24 cellular contexts compared by ENCODE assay signal in genomic region chr16:81143921-81144471, GRCh38. TPM values are rescaled to one million over a fixed set of nuclear protein-coding genes. Genes with fewer than 3 reads are reported as not detected.
DNase-seq lines count a peak whose midpoint lies in the region; ATAC-seq, FAIRE-seq and TF ChIP-seq lines count a peak whose summit lies in the region.
"Had no signal": no experiment of that assay in that cellular context is flagged by ENCODE, and none has a peak within 500 bp of the region (broad histone marks: within the 10 kb centered on the region; RNA-seq: fewer than 3 reads in every experiment).

No MANE protein-coding gene starts in this region.

- H3K4me3 Mint-ChIP-seq in activated naive CD8-positive, alpha-beta T cell treated with anti-CD3 and anti-CD28 coated beads, Interleukin-2, amount 50 U/mL, for 24 hours = no peak overlapping the region
- no peak overlapping the region for H3K4me3 Mint-ChIP-seq in activated naive CD8-positive, alpha-beta T cell treated with anti-CD3 and anti-CD28 coated beads for 36 hours
- H3K4me3 Mint-ChIP-seq: activated CD8-positive, alpha-beta memory T cell treated with anti-CD3 and anti-CD28 coated beads, Interleukin-2, amount 10 ng/mL, durations not matched to agents 7 days and 5 days; activated naive CD8-positive, alpha-beta T cell; activated T-helper 1 cell treated with anti-CD3 and anti-CD28 coated beads, Interleukin-12 subunit alpha, Interleukin-12 subunit beta, Interleukin-2, Interleukin-4 antibody, amounts not matched to agents 30 ng/mL and 10 ng/mL and 1 ng/mL, durations not matched to agents 14 hours and 24 hours and 36 hours; naive thymus-derived CD8-positive, alpha-beta T cell had no signal

- H3K9me3 ChIP-seq in keratinocyte (ENCODE audit: control insufficient read depth, low read depth, low read length) = no peaks in the 10 kb centered on the region
- H3K9me3 ChIP-seq: BLaER1, esophagus muscularis mucosa, gastrocnemius medialis, transverse colon had no signal

- peak; percentile 42 for ATAC-seq in activated naive CD8-positive, alpha-beta T cell treated with anti-CD3 and anti-CD28 coated beads, Interleukin-2, amount 50 U/mL, for 24 hours
- no peak for ATAC-seq in HG03432 (IDR thresholded peaks at IDR 0.05; ENCODE audit: unreplicated experiment)
- no peak for ATAC-seq in GM21737 (IDR thresholded peaks at IDR 0.05; ENCODE audit: unreplicated experiment)
- ATAC-seq in GM21515 (IDR thresholded peaks at IDR 0.05; ENCODE audit: unreplicated experiment) = no peak
- ATAC-seq: activated CD8-positive, alpha-beta memory T cell treated with anti-CD3 and anti-CD28 coated beads, Interleukin-2, amount 10 ng/mL, durations not matched to agents 7 days and 5 days; gastrocnemius medialis; naive thymus-derived CD8-positive, alpha-beta T cell; right cardiac atrium; Right ventricle myocardium inferior had no signal

- H3K27ac ChIP-seq in keratinocyte (ENCODE audit: control insufficient read depth, insufficient read depth, low read length) = peak overlapping the region; percentile 85
- H3K27ac ChIP-seq: BLaER1, esophagus muscularis mucosa, gastrocnemius medialis, transverse colon had no signal

- no peaks in the 10 kb centered on the region for H3K9me1 ChIP-seq in keratinocyte (ENCODE audit: control insufficient read depth, extremely low read depth, insufficient read depth, low read length)

- H2AFZ ChIP-seq in keratinocyte (ENCODE audit: control insufficient read depth, low read length) = no peak overlapping the region

- FAIRE-seq in keratinocyte (lab: Jason Lieb, UNC) (peak; percentile 94), urothelium cell line (lab: Jason Lieb, UNC) (no peak)

- no peaks in the 10 kb centered on the region for H3K36me3 ChIP-seq in keratinocyte (ENCODE audit: control insufficient read depth in 2 of 2, extremely low read depth in 1 of 2, insufficient read depth in 2 of 2, low read length in 2 of 2)
- H3K36me3 ChIP-seq: BLaER1, esophagus muscularis mucosa, gastrocnemius medialis, transverse colon had no signal

- no peak for TF ChIP-seq CTCF in keratinocyte (optimal IDR thresholded peaks at IDR 0.05 in 1 of 3, IDR thresholded peaks at IDR 0.05 in 1 of 3, conservative IDR thresholded peaks at IDR 0.05 in 1 of 3; ENCODE audit: extremely low read depth in 1 of 3, insufficient read depth in 2 of 3, low read length in 3 of 3)

- no peak overlapping the region for H3K27ac Mint-ChIP-seq in activated naive CD8-positive, alpha-beta T cell treated with anti-CD3 and anti-CD28 coated beads, Interleukin-2, amount 50 U/mL, for 24 hours
- H3K27ac Mint-ChIP-seq in activated naive CD8-positive, alpha-beta T cell treated with anti-CD3 and anti-CD28 coated beads for 36 hours = no peak overlapping the region
- H3K27ac Mint-ChIP-seq: activated CD8-positive, alpha-beta memory T cell treated with anti-CD3 and anti-CD28 coated beads, Interleukin-2, amount 10 ng/mL, durations not matched to agents 7 days and 5 days; activated naive CD8-positive, alpha-beta T cell; activated T-helper 1 cell treated with anti-CD3 and anti-CD28 coated beads, Interleukin-12 subunit alpha, Interleukin-12 subunit beta, Interleukin-2, Interleukin-4 antibody, amounts not matched to agents 30 ng/mL and 10 ng/mL and 1 ng/mL, durations not matched to agents 14 hours and 24 hours and 36 hours had no signal

- H3K36me3 Mint-ChIP-seq in activated naive CD8-positive, alpha-beta T cell treated with anti-CD3 and anti-CD28 coated beads, Interleukin-2, amount 50 U/mL, for 24 hours (ENCODE audit: low read depth) = no peaks in the 10 kb centered on the region
- H3K36me3 Mint-ChIP-seq in activated naive CD8-positive, alpha-beta T cell treated with anti-CD3 and anti-CD28 coated beads for 36 hours = no peaks in the 10 kb centered on the region
- H3K36me3 Mint-ChIP-seq: activated CD8-positive, alpha-beta memory T cell treated with anti-CD3 and anti-CD28 coated beads, Interleukin-2, amount 10 ng/mL, durations not matched to agents 7 days and 5 days; activated naive CD8-positive, alpha-beta T cell; naive thymus-derived CD8-positive, alpha-beta T cell had no signal

- H3K4me1 ChIP-seq in keratinocyte (ENCODE audit: control insufficient read depth, extremely low read depth, insufficient read depth, low read length) = peaks cover 21% of the 10 kb centered on the region
- H3K4me1 ChIP-seq: BLaER1, esophagus muscularis mucosa, gastrocnemius medialis, transverse colon had no signal

- peaks cover 14% of the 10 kb centered on the region for H3K27me3 Mint-ChIP-seq in activated naive CD8-positive, alpha-beta T cell treated with anti-CD3 and anti-CD28 coated beads, Interleukin-2, amount 50 U/mL, for 24 hours
- peaks cover 7% of the 10 kb centered on the region for H3K27me3 Mint-ChIP-seq in activated naive CD8-positive, alpha-beta T cell treated with anti-CD3 and anti-CD28 coated beads for 36 hours

- H3K27me3 ChIP-seq in keratinocyte (ENCODE audit: control insufficient read depth, extremely low read depth, insufficient read depth, low read length) = no peaks in the 10 kb centered on the region
- H3K27me3 ChIP-seq: BLaER1, gastrocnemius medialis, transverse colon had no signal

- no peaks in the 10 kb centered on the region for H3K9me3 Mint-ChIP-seq in activated naive CD8-positive, alpha-beta T cell treated with anti-CD3 and anti-CD28 coated beads, Interleukin-2, amount 50 U/mL, for 24 hours
- H3K9me3 Mint-ChIP-seq in activated naive CD8-positive, alpha-beta T cell treated with anti-CD3 and anti-CD28 coated beads for 36 hours = no peaks in the 10 kb centered on the region
- H3K9me3 Mint-ChIP-seq: activated T-helper 1 cell treated with anti-CD3 and anti-CD28 coated beads, Interleukin-12 subunit alpha, Interleukin-12 subunit beta, Interleukin-2, Interleukin-4 antibody, amounts not matched to agents 30 ng/mL and 10 ng/mL and 1 ng/mL, durations not matched to agents 14 hours and 24 hours and 36 hours; naive thymus-derived CD8-positive, alpha-beta T cell had no signal

- dilution Hi-C loops in keratinocyte (cut with MboI; ENCODE audit: extremely low pct_ligation_motif_present, low sequenced_read_pairs) = no loop called here

- H4K20me1 ChIP-seq in keratinocyte (ENCODE audit: control insufficient read depth, extremely low read depth, insufficient read depth, low read length) = no peaks in the 10 kb centered on the region
- H4K20me1 ChIP-seq: BLaER1 had no signal

- H3K9ac ChIP-seq in keratinocyte (ENCODE audit: control insufficient read depth, extremely low read depth, insufficient read depth, low read length) = peak overlapping the region; percentile 29
- H3K9ac ChIP-seq: BLaER1 had no signal

- H3K4me1 Mint-ChIP-seq in activated naive CD8-positive, alpha-beta T cell treated with anti-CD3 and anti-CD28 coated beads, Interleukin-2, amount 50 U/mL, for 24 hours = no peaks in the 10 kb centered on the region
- no peaks in the 10 kb centered on the region for H3K4me1 Mint-ChIP-seq in activated naive CD8-positive, alpha-beta T cell treated with anti-CD3 and anti-CD28 coated beads for 36 hours
- H3K4me1 Mint-ChIP-seq: activated CD8-positive, alpha-beta memory T cell treated with anti-CD3 and anti-CD28 coated beads, Interleukin-2, amount 10 ng/mL, durations not matched to agents 7 days and 5 days; naive thymus-derived CD8-positive, alpha-beta T cell had no signal

- peak overlapping the region in 1 of 3 experiments; percentile 37 for H3K4me3 ChIP-seq in keratinocyte (ENCODE audit: control insufficient read depth in 2 of 3, extremely low read depth in 1 of 3, insufficient read depth in 2 of 3, low read depth in 1 of 3, low read length in 3 of 3)
- H3K4me3 ChIP-seq: BLaER1, esophagus muscularis mucosa, gastrocnemius medialis, transverse colon had no signal

- no peak for DNase-seq in activated naive CD8-positive, alpha-beta T cell treated with anti-CD3 and anti-CD28 coated beads, Interleukin-2, amount 50 U/mL, for 24 hours
- no peak for DNase-seq in activated naive CD8-positive, alpha-beta T cell treated with anti-CD3 and anti-CD28 coated beads for 36 hours
- DNase-seq in SK-N-DZ (ENCODE audit: low spot score) = peak; percentile 61
- peak; percentile 78 for DNase-seq in keratinocyte (ENCODE audit: low read depth, low spot score)
- peak; percentile 80 for DNase-seq in urothelium cell line (ENCODE audit: low spot score)
- DNase-seq: activated CD4-positive, alpha-beta T cell treated with anti-CD3 and anti-CD28 coated beads for 4 hours; activated CD8-positive, alpha-beta memory T cell treated with anti-CD3 and anti-CD28 coated beads, Interleukin-2, amount 10 ng/mL, durations not matched to agents 7 days and 5 days; COR-L47; gastrocnemius medialis; KBM-7; naive thymus-derived CD8-positive, alpha-beta T cell; NCI-H1694 treated with DMSO at 0.1 percent for 48 hours; NCI-H2171 treated with DMSO at 0.1 percent for 48 hours; NCI-H69; right cardiac atrium; transverse colon had no signal

- H3K79me2 ChIP-seq in keratinocyte (ENCODE audit: control insufficient read depth, insufficient read depth, low read length) = no peaks in the 10 kb centered on the region

- peak overlapping the region; percentile 86 for H3K4me2 ChIP-seq in keratinocyte (ENCODE audit: control insufficient read depth, extremely low read depth, insufficient read depth, low read depth, low read length)
- H3K4me2 ChIP-seq: BLaER1 had no signal

RNA-seq across cellular contexts. Expression of gene GCSH, which starts 47.8 kb away (rescaled TPM):
- 10 to 100 TPM; 31.7 to 33.6 TPM for total RNA-seq in activated naive CD8-positive, alpha-beta T cell treated with anti-CD3 and anti-CD28 coated beads for 36 hours
- polyA plus RNA-seq in SK-N-DZ (2014; cell fraction: cytosol; rRNA removed) = 118 and 123 TPM in 2 replicates
- 85.3 and 115 TPM in 2 replicates for polyA plus RNA-seq in SK-N-DZ (2014; cell fraction: nucleus; rRNA removed)
- polyA plus RNA-seq in keratinocyte = 20.1 to 67.7 TPM (median 35.3 TPM) in 3 replicates
- 158 TPM for polyA plus RNA-seq in keratinocyte (2011; ENCODE audit: low read depth)
- polyA plus RNA-seq in keratinocyte (2011; cell fraction: cytosol; rRNA removed) = 38.1 and 61.3 TPM in 2 replicates
- 7.5 and 17.7 TPM in 2 replicates for polyA plus RNA-seq in keratinocyte (2011; cell fraction: nucleus; rRNA removed)
- 15.4 and 52.2 TPM in 2 replicates for polyA plus RNA-seq in keratinocyte (2012; ENCODE audit: low replicate concordance)
- 0.49 to 8.2 TPM (median 1.6 TPM) in 3 replicates for polyA minus RNA-seq in keratinocyte
- polyA minus RNA-seq in keratinocyte (2011; cell fraction: cytosol; rRNA and poly(A)+ RNA removed) = 36.6 TPM
- 2.4 and 2.5 TPM in 2 replicates for polyA minus RNA-seq in keratinocyte (2011; cell fraction: nucleus; rRNA and poly(A)+ RNA removed)

Comparison
In these comparisons a context has a peak if more than half of its experiments do, and no peak if none do; other contexts are left out.
1. DNase-seq: peak in SK-N-DZ (single experiment), keratinocyte (single experiment) and urothelium cell line (single experiment); none in activated naive CD8-positive, alpha-beta T cell treated with anti-CD3 and anti-CD28 coated beads, Interleukin-2, amount 50 U/mL, for 24 hours (single experiment) and activated naive CD8-positive, alpha-beta T cell treated with anti-CD3 and anti-CD28 coated beads for 36 hours (single experiment).